8 cellular contexts compared by ENCODE assay signal in genomic region chr10:13161267-13162012, GRCh38. TPM values are rescaled to one million over a fixed set of nuclear protein-coding genes. Genes with fewer than 3 reads are reported as not detected.
A peak's percentile ranks its signal among the peaks of the same experiment; 100 is the strongest.
DNase-seq lines count a peak whose midpoint lies in the region; ATAC-seq and TF ChIP-seq lines count a peak whose summit lies in the region.

MCM10 (plus strand) TSS chr10:13161558; CDS start chr10:13164203, 2,645 bp downstream.

- peak; percentile 100 for ATAC-seq in GM19372 (IDR thresholded peaks at IDR 0.05; ENCODE audit: low read depth, unreplicated experiment)
- peak; percentile 93 for ATAC-seq in HG03558 (IDR thresholded peaks at IDR 0.05; ENCODE audit: extremely low read depth, unreplicated experiment)

- H3K27me3 ChIP-seq in liver (ENCODE audit: control insufficient read depth in 4 of 4, insufficient read depth in 4 of 4, low read length in 3 of 4) = no peaks in the 10 kb centered on the region

- WGBS in liver = under 1% methylated on average over 59 of the region's 59 CpGs

- H3K9ac ChIP-seq in liver (ENCODE audit: low read depth in 1 of 2, low read length in 2 of 2) = peak within 1 kb of the TSS; percentile 17 to 69

- peak; percentile 99 for DNase-seq in CD1c-positive myeloid dendritic cell (ENCODE audit: extremely low spot score)
- peak; percentile 98 for DNase-seq in NCI-H748 (lab: John Stamatoyannopoulos, UW; ENCODE audit: unreplicated experiment)
- peak; percentile 97 for DNase-seq in activated CD4-positive, alpha-beta T cell treated with anti-CD3 and anti-CD28 coated beads, Interleukin-2, amount 50 U/mL, for 1 hour
- peak; percentile 99 to 100 for DNase-seq in dermis microvascular lymphatic vessel endothelial cell (ENCODE audit: low read depth in 2 of 2)
- DNase-seq in stimulated activated CD4-positive, alpha-beta T cell treated with anti-CD3 and anti-CD28 coated beads, Interleukin-4, amount 100 ng/mL, for 24 hours = peak; percentile 99

- no peaks in the 10 kb centered on the region for H3K9me3 ChIP-seq in liver (ENCODE audit: control insufficient read depth in 4 of 4, low read length in 3 of 4)

- no peaks in the 10 kb centered on the region for H3K36me3 ChIP-seq in liver (ENCODE audit: control insufficient read depth in 4 of 4, insufficient read depth in 3 of 4, low read depth in 1 of 4, low read length in 3 of 4)

- H3K4me1 ChIP-seq in liver (ENCODE audit: control insufficient read depth in 4 of 4, insufficient read depth in 4 of 4, low read length in 3 of 4) = peaks cover 0 to 14% (median 12%) of the 10 kb centered on the region in 4 donors

- H3K4me3 ChIP-seq in liver (ENCODE audit: low read depth in 1 of 3, low read length in 3 of 3) = peak within 1 kb of the TSS; percentile 20 to 64 (median 49)

- peak; percentile 95 for TF ChIP-seq RAD21 in liver (IDR thresholded peaks at IDR 0.05)

- no peak within 1 kb of the TSS for H3K27ac ChIP-seq in liver (ENCODE audit: low read depth in 1 of 2, low read length in 2 of 2)

- peak; percentile 91 for TF ChIP-seq CTCF in liver (IDR thresholded peaks at IDR 0.05; ENCODE audit: low read depth, low read length, missing input control)

TF ChIP-seq in liver, 16 proteins besides CTCF, POLR2A, EP300 and RAD21:
- TF ChIP-seq RXRA (IDR thresholded peaks at IDR 0.05) (peak; percentile 59 to 79), MAX (IDR thresholded peaks at IDR 0.05) (peak; percentile 60), REST (IDR thresholded peaks at IDR 0.05) (no peak), HNF4A (conservative IDR thresholded peaks at IDR 0.05) (peak; percentile 40 to 41), TAF1 (conservative IDR thresholded peaks at IDR 0.05) (no peak), ATF3 (IDR thresholded peaks at IDR 0.05) (peak; percentile 38), EGR1 (IDR thresholded peaks at IDR 0.05; ENCODE audit: low read depth in 2 of 2) (no peak), NR2F2 (IDR thresholded peaks at IDR 0.05) (peak; percentile 78), YY1 (IDR thresholded peaks at IDR 0.05) (peak; percentile 98), JUND (IDR thresholded peaks at IDR 0.05) (peak; percentile 27 to 65), FOXA1 (IDR thresholded peaks at IDR 0.05) (no peak), HNF4G (IDR thresholded peaks at IDR 0.05) (no peak), FOXA2 (IDR thresholded peaks at IDR 0.05) (no peak), ZBTB33 (IDR thresholded peaks at IDR 0.05) (no peak), SP1 (IDR thresholded peaks at IDR 0.05) (peak; percentile 59), GABPA (IDR thresholded peaks at IDR 0.05 in 1 of 2, conservative IDR thresholded peaks at IDR 0.05 in 1 of 2) (peak; percentile 50 to 79)

RNA-seq across cellular contexts. Expression of gene MCM10, which starts in this region (rescaled TPM):
- total RNA-seq in dermis microvascular lymphatic vessel endothelial cell (4.6 and 9.6 TPM in 2 replicates), liver (10 to 100 TPM in 1 of 2 donors, under 1 TPM in 1; under 0.01 to 10.0 TPM)
- under 1 TPM; 0.32 to 0.37 TPM for polyA plus RNA-seq in liver
